In the genomic region with DNA sequence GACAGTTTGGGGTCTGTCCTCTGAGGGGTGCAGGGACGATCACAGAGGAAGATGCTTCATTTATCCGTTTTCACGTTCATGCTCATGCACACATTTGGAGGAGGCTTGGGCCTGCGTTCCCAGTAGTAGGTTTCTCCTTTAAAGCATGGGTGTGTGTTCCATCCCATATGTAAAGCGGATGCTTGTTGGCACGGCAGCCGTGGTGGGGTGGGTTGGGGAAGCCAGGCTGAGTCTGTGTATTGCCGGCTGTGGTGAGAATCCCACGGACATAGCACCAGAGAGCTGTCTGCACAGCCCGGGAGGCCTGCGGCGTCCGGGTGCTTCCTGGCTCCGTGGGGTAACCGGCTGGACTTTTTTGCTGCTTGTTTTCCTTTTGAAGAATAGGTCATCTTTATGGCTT, we compare ENCODE assay signal across 8 cellular contexts. TPM values are rescaled to one million over a fixed set of nuclear protein-coding genes. Genes with fewer than 3 reads are reported as not detected.
A peak's percentile ranks its signal among the peaks of the same experiment; 100 is the strongest.
DNase-seq lines count a peak whose midpoint lies in the region; ATAC-seq, FAIRE-seq and TF ChIP-seq lines count a peak whose summit lies in the region.

No MANE protein-coding gene starts in this region.

- no peaks in the 10 kb centered on the region for H3K9me2 ChIP-seq in GM23248 (ENCODE audit: insufficient read depth)

- peak overlapping the region; percentile 63 for H3K27ac ChIP-seq in GM23248

- ATAC-seq in HG03460 (IDR thresholded peaks at IDR 0.05; ENCODE audit: unreplicated experiment), result no peak

- in situ Hi-C loops in GM23248 (cut with MboI), result no loop called here

- H3K9ac ChIP-seq in GM23248 (peak overlapping the region; percentile 77), skeletal muscle satellite cell (ENCODE audit: low read depth, low read length) (peak overlapping the region; percentile 33)

- H3K36me3 ChIP-seq in GM23248 (ENCODE audit: low read depth) (no peaks in the 10 kb centered on the region), skeletal muscle satellite cell (ENCODE audit: insufficient read depth, low read length) (no peaks in the 10 kb centered on the region)

- no peaks in the 10 kb centered on the region for H3K9me3 ChIP-seq in GM23248 (ENCODE audit: low read depth)
- no peaks in the 10 kb centered on the region for H3K9me3 ChIP-seq in skeletal muscle satellite cell (replicated peaks; ENCODE audit: low read length)

- H3K36me3 Mint-ChIP-seq in activated naive CD8-positive, alpha-beta T cell treated with anti-CD3 and anti-CD28 coated beads for 36 hours, result no peaks in the 10 kb centered on the region

- H3K27me3 Mint-ChIP-seq in activated naive CD8-positive, alpha-beta T cell treated with anti-CD3 and anti-CD28 coated beads for 36 hours, result peaks cover 16% of the 10 kb centered on the region

- H3K4me3 Mint-ChIP-seq in activated naive CD8-positive, alpha-beta T cell treated with anti-CD3 and anti-CD28 coated beads for 36 hours, result peak overlapping the region; percentile 45

- H3K27ac Mint-ChIP-seq in activated naive CD8-positive, alpha-beta T cell treated with anti-CD3 and anti-CD28 coated beads for 36 hours, result no peak overlapping the region

- 6 to 7% methylated on average over 15 of the region's 15 CpGs for WGBS in GM23248 (ENCODE audit: low coverage in 1 of 2, low lambda C conversion rate in 2 of 2, missing lambda C conversion rate in 2 of 2), 2 experiments

- H3K4me2 ChIP-seq in GM23248 (ENCODE audit: unreplicated experiment) (peak overlapping the region; percentile 96), skeletal muscle satellite cell (ENCODE audit: low read length) (peak overlapping the region; percentile 84)

- H3K4me1 ChIP-seq in GM23248 (ENCODE audit: insufficient read depth) (peaks cover 7% of the 10 kb centered on the region; the same call in 1 of the 2 replicates), skeletal muscle satellite cell (ENCODE audit: control insufficient read depth, insufficient read depth, low read length) (peaks cover 8% of the 10 kb centered on the region)

- H3K27me3 ChIP-seq in GM23248 (replicated peaks; ENCODE audit: insufficient read depth) (0 out of 2 replicates have a peak, but pooled peaks cover 4% of the 10 kb centered on the region), skeletal muscle satellite cell (ENCODE audit: control insufficient read depth, insufficient read depth, low read length) (no peaks in the 10 kb centered on the region)

- H4K20me1 ChIP-seq in GM23248 (ENCODE audit: insufficient read depth), result no peaks in the 10 kb centered on the region

- no peaks in the 10 kb centered on the region for H3K79me2 ChIP-seq in GM23248 (ENCODE audit: insufficient read depth)

- no peak for FAIRE-seq in GM12891 (lab: Jason Lieb, UNC)

- peak overlapping the region; percentile 93 for H2AFZ ChIP-seq in GM23248

- TF ChIP-seq POLR2A in GM12891 (IDR thresholded peaks at IDR 0.05; ENCODE audit: low read depth, low read length), result no peak

- H3K9me3 Mint-ChIP-seq in activated naive CD8-positive, alpha-beta T cell treated with anti-CD3 and anti-CD28 coated beads for 36 hours, result no peaks in the 10 kb centered on the region

- peaks cover 9% of the 10 kb centered on the region for H3K4me1 Mint-ChIP-seq in activated naive CD8-positive, alpha-beta T cell treated with anti-CD3 and anti-CD28 coated beads for 36 hours

- DNase-seq in GM23248, result peak; percentile 51
- DNase-seq in activated naive CD8-positive, alpha-beta T cell treated with anti-CD3 and anti-CD28 coated beads for 36 hours, result no peak
- DNase-seq in hepatic stellate cell (ENCODE audit: low spot score), result peak; percentile 54
- DNase-seq in COR-L47 (lab: John Stamatoyannopoulos, UW), result no peak
- DNase-seq in NCI-H2196 treated with DMSO at 0.1 percent for 48 hours (lab: John Stamatoyannopoulos, UW; ENCODE audit: unreplicated experiment), result no peak
- DNase-seq in GM12891 (ENCODE audit: insufficient read length, low spot score), result no peak

- peaks cover 11% of the 10 kb centered on the region for H3F3A ChIP-seq in GM23248 (ENCODE audit: insufficient read depth)

- peak overlapping the region; percentile 82 for H3K4me3 ChIP-seq in GM23248
- H3K4me3 ChIP-seq in skeletal muscle satellite cell (ENCODE audit: low read length), result peak overlapping the region; percentile 71

TF ChIP-seq in GM12891, 5 proteins besides CTCF, POLR2A, EP300 and RAD21:
- TF ChIP-seq POU2F2 (IDR thresholded peaks at IDR 0.05; ENCODE audit: low read depth, low read length) (no peak), PAX5 (IDR thresholded peaks at IDR 0.05; ENCODE audit: insufficient read depth, low read length, severe bottlenecking) (no peak), POLR2AphosphoS5 (IDR thresholded peaks at IDR 0.05; ENCODE audit: low read depth, low read length) (no peak), SPI1 (IDR thresholded peaks at IDR 0.05; ENCODE audit: low read depth, low read length) (no peak), TAF1 (IDR thresholded peaks at IDR 0.05; ENCODE audit: low read depth, low read length) (no peak)

RNA-seq across cellular contexts. Expression of a gene that starts 0.4 kb away (rescaled TPM):
- not detected in 2 replicates for total RNA-seq in GM23248 (2014; rRNA removed; shearing (Covaris generic))
- polyA plus RNA-seq in GM23248 (2016; fragmentation: Nextera tagmentation; extraction: Ambion mirVana), result 0.04 and 0.06 TPM in 2 replicates
- total RNA-seq in activated naive CD8-positive, alpha-beta T cell treated with anti-CD3 and anti-CD28 coated beads for 36 hours, result under 1 TPM; 0.21 to 0.28 TPM
- total RNA-seq in skeletal muscle satellite cell (2012; rRNA removed), result 0.22 and 0.25 TPM in 2 replicates
- polyA plus RNA-seq in GM12891 (2012; ENCODE audit: low read depth, missing spikeins), result 0.01 TPM

Comparison
In these comparisons a context has a peak if more than half of its experiments do, and no peak if none do; other contexts are left out.
1. DNase-seq: peak in GM23248 (single experiment) and hepatic stellate cell (single experiment); none in activated naive CD8-positive, alpha-beta T cell treated with anti-CD3 and anti-CD28 coated beads for 36 hours (single experiment), COR-L47 (single experiment), NCI-H2196 treated with DMSO at 0.1 percent for 48 hours (single experiment) and GM12891 (single experiment).